ENCODE assay signal across 10 cellular contexts in genomic region chr16:12097523-12098428, GRCh38.
DNase-seq lines count a peak whose midpoint lies in the region; ATAC-seq and TF ChIP-seq lines count a peak whose summit lies in the region.
"Had no signal": no experiment of that assay in that cellular context is flagged by ENCODE, and none has a peak within 500 bp of the region (broad histone marks: within the 10 kb centered on the region; RNA-seq: fewer than 3 reads in every experiment).

No MANE protein-coding gene starts in this region.

- H3K4me1 ChIP-seq in mammary epithelial cell (ENCODE audit: insufficient read depth, low read length) = no peaks in the 10 kb centered on the region
- peaks cover 30% of the 10 kb centered on the region for H3K4me1 ChIP-seq in muscle layer of colon (ENCODE audit: insufficient read depth, low read length)

- H3K27me3 ChIP-seq in mammary epithelial cell (ENCODE audit: insufficient read depth, low read length) = no peaks in the 10 kb centered on the region
- no peaks in the 10 kb centered on the region for H3K27me3 ChIP-seq in muscle layer of colon (ENCODE audit: control insufficient read depth in 1 of 2, insufficient read depth in 2 of 2, low read length in 2 of 2)

- H3K4me3 Mint-ChIP-seq in MCF 10A (ENCODE audit: unreplicated experiment) = no peak overlapping the region
- H3K4me3 Mint-ChIP-seq: CD14-positive monocyte had no signal

- peak; percentile 11 for DNase-seq in mammary epithelial cell
- DNase-seq in MCF 10A (ENCODE audit: unreplicated experiment) = no peak
- peak; percentile 78 for DNase-seq in fibroblast of the aortic adventitia (ENCODE audit: low read depth)
- no peak for DNase-seq in NCI-H69 (lab: John Stamatoyannopoulos, UW)
- DNase-seq in NCI-H146 treated with DMSO at 0.1 percent for 48 hours (lab: John Stamatoyannopoulos, UW; ENCODE audit: unreplicated experiment) = no peak
- DNase-seq: activated CD8-positive, alpha-beta memory T cell treated with anti-CD3 and anti-CD28 coated beads for 24 hours had no signal

- in situ Hi-C loops in mammary epithelial cell (cut with MboI; ENCODE audit: low sequenced_read_pairs in 2 of 2) = loop anchor here in 1 of 2 donors (10.0 kb wide), 1 partner anchor 727 kb away; no protein-coding TSS in a partner anchor

- ATAC-seq in HG03378 (IDR thresholded peaks at IDR 0.05; ENCODE audit: unreplicated experiment) (no peak), HG03139 (IDR thresholded peaks at IDR 0.05; ENCODE audit: unreplicated experiment) (no peak)

- dilution Hi-C loops in mammary epithelial cell (cut with HindIII; ENCODE audit: low sequenced_read_pairs) = no loop called here

- H3K4me1 Mint-ChIP-seq in MCF 10A (ENCODE audit: insufficient read depth, unreplicated experiment) = peaks cover 6% of the 10 kb centered on the region

- intact Hi-C loops in mammary epithelial cell (cut with micrococcal nuclease) (loop anchor here (5.0 kb wide), 1 partner anchor 1355 kb away; no protein-coding TSS in a partner anchor), MCF 10A (cut with micrococcal nuclease) (loop anchor here (5.0 to 10.0 kb wide), 3 partner anchors 177 to 720 kb away; no protein-coding TSS in a partner anchor)

- POLR2A ChIA-PET in MCF 10A (lab: Yijun Ruan, JAX) = interaction anchor here (0.6 kb wide), 2 partner anchors 130 to 438 kb away, joined by 3 to 4 read pairs; no protein-coding TSS in a partner anchor

- no peaks in the 10 kb centered on the region for H3K79me2 ChIP-seq in mammary epithelial cell (ENCODE audit: insufficient read depth, low read length)

- H3K9me3 ChIP-seq in mammary epithelial cell (replicated peaks; ENCODE audit: insufficient read depth, low read length) (no peaks in the 10 kb centered on the region), muscle layer of colon (ENCODE audit: low read length) (no peaks in the 10 kb centered on the region)

- H3K27me3 Mint-ChIP-seq in MCF 10A (ENCODE audit: insufficient read depth, unreplicated experiment) = no peaks in the 10 kb centered on the region

- no peaks in the 10 kb centered on the region for H3K9me3 Mint-ChIP-seq in MCF 10A (ENCODE audit: unreplicated experiment)

- no TSS peak for BruUV-seq in mammary epithelial cell (replicated peaks; lab: Mats Ljungman, UMichigan)
- BruUV-seq in MCF 10A (replicated peaks; lab: Mats Ljungman, UMichigan) = no TSS peak

- H3K27ac ChIP-seq in mammary epithelial cell (ENCODE audit: insufficient read depth, low read depth, low read length) = no peak overlapping the region
- peak overlapping the region; percentile 67 for H3K27ac ChIP-seq in muscle layer of colon (ENCODE audit: low read depth, low read length)

- no peak overlapping the region for H3K4me2 ChIP-seq in mammary epithelial cell (ENCODE audit: insufficient read depth, low read depth, low read length)

- no peak for TF ChIP-seq CTCF in mammary epithelial cell (conservative IDR thresholded peaks at IDR 0.05 in 1 of 2, IDR thresholded peaks at IDR 0.05 in 1 of 2; ENCODE audit: extremely low read depth in 1 of 2, insufficient read depth in 1 of 2, low read depth in 1 of 2, low read length in 2 of 2)
- TF ChIP-seq CTCF in MCF 10A (IDR thresholded peaks at IDR 0.05; ENCODE audit: unreplicated experiment) = no peak
- no peak for TF ChIP-seq CTCF in fibroblast of the aortic adventitia (IDR thresholded peaks at IDR 0.05; ENCODE audit: insufficient read depth, low read length)

- no peak overlapping the region for H3K27ac Mint-ChIP-seq in MCF 10A (ENCODE audit: low read depth, unreplicated experiment)

- CTCF ChIA-PET in mammary epithelial cell (lab: Charles Lee; ENCODE audit: low non-redundant PET) (interaction anchor here (0.6 kb wide), 1 partner anchor 242 kb away, joined by 5 read pairs; no protein-coding TSS in a partner anchor), MCF 10A (lab: Yijun Ruan, JAX) (interaction anchor here (0.7 to 4.4 kb wide), 13 partner anchors 12 to 1135 kb away, joined by 3 to 85 read pairs (median 4); no protein-coding TSS in a partner anchor)

- H3K9ac ChIP-seq in mammary epithelial cell (ENCODE audit: insufficient read depth, low read length) (no peak overlapping the region), muscle layer of colon (ENCODE audit: low read length) (no peak overlapping the region)

- no peaks in the 10 kb centered on the region for H3K36me3 Mint-ChIP-seq in MCF 10A (ENCODE audit: insufficient read depth, unreplicated experiment)

- H2AFZ ChIP-seq in mammary epithelial cell (ENCODE audit: low read depth, low read length) = no peak overlapping the region

- H3K36me3 ChIP-seq in mammary epithelial cell (ENCODE audit: insufficient read depth, low read length) (no peaks in the 10 kb centered on the region), muscle layer of colon (ENCODE audit: insufficient read depth, low read length) (no peaks in the 10 kb centered on the region)

- 87% methylated on average over 20 of the region's 20 CpGs for WGBS in mammary epithelial cell (ENCODE audit: low coverage, missing lambda C conversion rate)

- no peaks in the 10 kb centered on the region for H4K20me1 ChIP-seq in mammary epithelial cell (ENCODE audit: insufficient read depth, low read length)

- H3K4me3 ChIP-seq in mammary epithelial cell (replicated peaks in 1 of 3; ENCODE audit: insufficient read depth in 1 of 3, low read depth in 2 of 3, low read length in 3 of 3) = no peak overlapping the region
- no peak overlapping the region for H3K4me3 ChIP-seq in fibroblast of the aortic adventitia (ENCODE audit: low read depth, low read length)
- H3K4me3 ChIP-seq in muscle layer of colon (ENCODE audit: low read depth in 1 of 2, low read length in 2 of 2) = no peak overlapping the region

Comparison
In these comparisons a context has a peak if more than half of its experiments do, and no peak if none do; other contexts are left out.
1. DNase-seq: peak in mammary epithelial cell (single experiment) and fibroblast of the aortic adventitia (single experiment); none in MCF 10A (single experiment), NCI-H69 (single experiment) and NCI-H146 treated with DMSO at 0.1 percent for 48 hours (single experiment).